ENCODE assay signal across 20 cellular contexts in genomic region chr1:4001461-4001860, GRCh38.
"Had no signal": no experiment of that assay in that cellular context is flagged by ENCODE, and none has a peak within 500 bp of the region (broad histone marks: within the 10 kb centered on the region; RNA-seq: fewer than 3 reads in every experiment).

No MANE protein-coding gene starts in this region.

- H3K4me3 ChIP-seq: dorsolateral prefrontal cortex, heart left ventricle, mucosa of descending colon, ovary, testis, tibial nerve had no signal

- H3K27ac Mint-ChIP-seq: naive thymus-derived CD8-positive, alpha-beta T cell; progenitor cell of endocrine pancreas; stimulated activated naive CD8-positive, alpha-beta T cell treated with anti-CD3 and anti-CD28 coated beads, Interleukin-15, amount 100 ng/mL, for 72 hours had no signal

- H3K9me3 ChIP-seq: mucosa of descending colon, ovary, testis had no signal

- H3K27ac ChIP-seq: dorsolateral prefrontal cortex, heart left ventricle, ovary, testis, tibial nerve had no signal

- H3K4me3 Mint-ChIP-seq: naive thymus-derived CD8-positive, alpha-beta T cell; stimulated activated naive B cell treated with anti-CD40 and anti-IgM and Interleukin-4, amounts not matched to agents 10 μg/mL and 1 μg/mL and 100 μg/mL, for 72 hours; stimulated activated naive CD8-positive, alpha-beta T cell treated with anti-CD3 and anti-CD28 coated beads, Interleukin-15, amount 100 ng/mL, for 72 hours had no signal

- H3K4me1 ChIP-seq: heart left ventricle, testis, tibial nerve had no signal

- H3K36me3 Mint-ChIP-seq: naive thymus-derived CD8-positive, alpha-beta T cell had no signal

- DNase-seq: cortex of kidney; effector CD8-positive, alpha-beta T cell; heart left ventricle; hippocampal formation; kidney glomerular epithelial cell; mammary epithelial cell; mucosa of descending colon; naive thymus-derived CD8-positive, alpha-beta T cell; nucleus accumbens; ovary; right cardiac atrium; stimulated activated CD4-positive, alpha-beta T cell treated with anti-CD3 and anti-CD28 coated beads, Interleukin-2, amount 100 ng/mL, for 24 hours; stimulated activated CD4-positive, alpha-beta T cell treated with anti-CD3 and anti-CD28 coated beads, Interleukin-4, amount 100 ng/mL, for 4 hours; stimulated activated naive B cell treated with anti-CD40 and anti-IgM and Interleukin-4, amounts not matched to agents 10 μg/mL and 1 μg/mL and 100 μg/mL, for 72 hours; stimulated activated naive CD8-positive, alpha-beta T cell treated with anti-CD3 and anti-CD28 coated beads, Interleukin-15, amount 100 ng/mL, for 72 hours; testis had no signal

- ATAC-seq: esophagus mucosa; heart left ventricle; mucosa of descending colon; naive thymus-derived CD8-positive, alpha-beta T cell; right cardiac atrium; stimulated activated naive B cell treated with anti-CD40 and anti-IgM and Interleukin-4, amounts not matched to agents 10 μg/mL and 1 μg/mL and 100 μg/mL, for 72 hours; stimulated activated naive CD8-positive, alpha-beta T cell treated with anti-CD3 and anti-CD28 coated beads, Interleukin-15, amount 100 ng/mL, for 72 hours had no signal

- H3K36me3 ChIP-seq: heart left ventricle, ovary, tibial nerve had no signal

- H3K27me3 ChIP-seq: ovary, testis, tibial nerve had no signal

- H3K4me1 Mint-ChIP-seq: stimulated activated naive CD8-positive, alpha-beta T cell treated with anti-CD3 and anti-CD28 coated beads, Interleukin-15, amount 100 ng/mL, for 72 hours had no signal
